Comparison of ENCODE assay signal across 8 cellular contexts in genomic region chr13:70310720-70311119, GRCh38.
DNase-seq lines count a peak whose midpoint lies in the region; ATAC-seq and FAIRE-seq lines count a peak whose summit lies in the region.

No MANE protein-coding gene starts in this region.

- FAIRE-seq in islet of Langerhans (lab: Jason Lieb, UNC) = peak; percentile 97

- DNase-seq in DMS 273 (lab: John Stamatoyannopoulos, UW; ENCODE audit: unreplicated experiment) (peak; percentile 78), LoVo (ENCODE audit: low spot score) (peak; percentile 43), RKO (ENCODE audit: low spot score) (peak; percentile 77)
- no peak for DNase-seq in stimulated activated CD4-positive, alpha-beta T cell treated with anti-CD3 and anti-CD28 coated beads, Interleukin-15, amount 100 ng/mL, for 24 hours

- ATAC-seq in GM18519 (IDR thresholded peaks at IDR 0.05; ENCODE audit: low FRiP score, unreplicated experiment) (no peak), HG02852 (IDR thresholded peaks at IDR 0.05; ENCODE audit: unreplicated experiment) (no peak), GM18907 (IDR thresholded peaks at IDR 0.05; ENCODE audit: unreplicated experiment) (no peak)
